ENCODE assay signal across 31 cellular contexts in the genomic region with DNA sequence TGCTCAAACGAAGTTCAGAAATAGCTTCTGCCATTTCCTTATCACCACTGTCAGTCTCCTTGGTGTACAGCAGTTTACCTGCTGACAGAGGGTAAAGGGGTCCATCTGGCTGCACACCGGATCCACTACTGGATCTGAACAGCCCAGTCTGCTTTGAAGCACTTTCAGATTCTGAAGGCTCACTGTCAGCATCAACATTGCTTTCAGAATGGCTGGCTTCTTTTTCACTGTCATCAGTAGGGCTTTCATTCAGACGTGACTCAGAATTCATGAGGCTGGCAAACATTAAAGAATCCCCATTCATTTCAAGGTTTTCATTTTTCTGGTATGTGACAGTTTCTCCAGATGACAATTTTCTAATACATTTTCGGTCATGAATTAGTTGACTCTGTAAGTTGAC.
DNase-seq lines count a peak whose midpoint lies in the region; ATAC-seq and TF ChIP-seq lines count a peak whose summit lies in the region.
"Had no signal": no experiment of that assay in that cellular context is flagged by ENCODE, and none has a peak within 500 bp of the region (broad histone marks: within the 10 kb centered on the region; RNA-seq: fewer than 3 reads in every experiment).

No MANE protein-coding gene starts in this region.

- no peak for TF ChIP-seq CTCF in fibroblast of mammary gland (conservative IDR thresholded peaks at IDR 0.05; ENCODE audit: control insufficient read depth, insufficient read depth, low read depth, low read length)

- no peak overlapping the region for H3K4me3 ChIP-seq in fibroblast of mammary gland (ENCODE audit: control insufficient read depth, low read depth, low read length)
- H3K4me3 ChIP-seq: left lung, right lobe of liver, spleen, vagina had no signal

- ATAC-seq in GM18517 (IDR thresholded peaks at IDR 0.05; ENCODE audit: unreplicated experiment): peak; percentile 65
- ATAC-seq in HG03280 (IDR thresholded peaks at IDR 0.05; ENCODE audit: unreplicated experiment): peak; percentile 76
- ATAC-seq in stimulated activated naive CD8-positive, alpha-beta T cell treated with anti-CD3 and anti-CD28 coated beads, Interleukin-15, Interleukin-2, amounts not matched to agents 100 U/mL and 50 U/mL, for 24 hours: no peak
- ATAC-seq: CD8-positive, alpha-beta T cell; left lung; PC-3; right lobe of liver; stimulated activated naive CD8-positive, alpha-beta T cell treated with anti-CD3 and anti-CD28 coated beads, Interleukin-15, amount 100 ng/mL, for 72 hours had no signal

- DNase-seq in Ammon's horn (ENCODE audit: low spot score): peak; percentile 29
- peak; percentile 14 for DNase-seq in fibroblast of mammary gland (ENCODE audit: low read depth)
- no peak for DNase-seq in activated effector memory CD4-positive, alpha-beta T cell treated with Interleukin-2 at 50 U/mL for 16 hours
- DNase-seq in UCSD-AML1 (lab: John Stamatoyannopoulos, UW; ENCODE audit: unreplicated experiment): no peak
- no peak for DNase-seq in stimulated activated naive CD8-positive, alpha-beta T cell treated with anti-CD3 and anti-CD28 coated beads, Interleukin-15, Interleukin-2, amounts not matched to agents 100 U/mL and 50 U/mL, for 24 hours
- DNase-seq in NCI-H2196 treated with DMSO at 0.1 percent for 48 hours (lab: John Stamatoyannopoulos, UW; ENCODE audit: unreplicated experiment): no peak
- DNase-seq: activated CD8-positive, alpha-beta memory T cell treated with anti-CD3 and anti-CD28 coated beads for 24 hours; activated gamma-delta T cell; activated naive CD8-positive, alpha-beta T cell treated with anti-CD3 and anti-CD28 coated beads for 36 hours; activated T-cell treated with anti-CD3 and anti-CD28 coated beads for 4 hours; CD8-positive, alpha-beta T cell; effector CD4-positive, alpha-beta T cell; GOT3; HFFc6; islet precursor cell; KG1; left lung; naive B cell; NCI-H1105; NCI-H187 treated with DMSO at 0.1 percent for 48 hours; NCI-H2171; NCI-H524; PC-3; right lobe of liver; SK-N-SH; spleen; stimulated activated CD4-positive, alpha-beta T cell treated with anti-CD3 and anti-CD28 coated beads, Interleukin-2, amount 100 ng/mL, for 24 hours; stimulated activated naive CD8-positive, alpha-beta T cell treated with anti-CD3 and anti-CD28 coated beads, Interleukin-15, amount 100 ng/mL, for 72 hours had no signal

Comparison
In these comparisons a context has a peak if more than half of its experiments do, and no peak if none do; other contexts are left out.
1. DNase-seq: peak in Ammon's horn (single experiment) and fibroblast of mammary gland (single experiment); none in activated effector memory CD4-positive, alpha-beta T cell treated with Interleukin-2 at 50 U/mL for 16 hours (single experiment), UCSD-AML1 (single experiment), stimulated activated naive CD8-positive, alpha-beta T cell treated with anti-CD3 and anti-CD28 coated beads, Interleukin-15, Interleukin-2, amounts not matched to agents 100 U/mL and 50 U/mL, for 24 hours (single experiment) and NCI-H2196 treated with DMSO at 0.1 percent for 48 hours (single experiment).